In the genomic region with DNA sequence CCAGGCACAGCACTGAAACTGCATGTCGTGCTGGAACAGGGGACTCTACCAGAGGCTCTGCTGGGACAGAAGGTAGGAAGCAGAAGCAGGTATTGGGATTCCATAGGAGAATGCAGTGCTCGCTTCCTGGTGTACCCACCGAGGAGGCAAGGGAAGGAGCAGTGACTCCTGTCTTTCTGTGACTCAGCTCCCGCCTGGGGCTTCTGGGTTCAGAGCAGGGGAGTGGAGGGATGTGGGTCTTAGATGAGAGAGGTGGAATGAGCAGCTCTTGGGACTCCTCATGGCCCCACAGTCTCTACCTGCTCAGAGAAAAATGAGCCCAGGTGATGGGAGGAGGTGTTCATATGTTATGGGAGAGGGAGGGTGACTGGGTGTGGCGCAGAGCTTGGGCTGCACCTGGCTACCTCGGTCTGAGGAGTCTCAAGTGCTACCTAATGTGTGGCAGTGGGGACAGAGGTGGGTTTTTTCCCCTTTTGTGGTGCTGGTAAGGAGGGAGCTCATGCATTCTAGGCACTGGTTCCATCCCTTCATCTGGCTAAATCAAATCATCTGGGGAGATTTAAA, we compare ENCODE assay signal across 29 cellular contexts. TPM values are rescaled to one million over a fixed set of nuclear protein-coding genes. Genes with fewer than 3 reads are reported as not detected.
A peak's percentile ranks its signal among the peaks of the same experiment; 100 is the strongest.
DNase-seq lines count a peak whose midpoint lies in the region; ATAC-seq, FAIRE-seq and TF ChIP-seq lines count a peak whose summit lies in the region.
"Had no signal": no experiment of that assay in that cellular context is flagged by ENCODE, and none has a peak within 500 bp of the region (broad histone marks: within the 10 kb centered on the region; RNA-seq: fewer than 3 reads in every experiment).

No MANE protein-coding gene starts in this region.

- no peaks in the 10 kb centered on the region for H3K9me3 Mint-ChIP-seq in stimulated activated naive CD8-positive, alpha-beta T cell treated with anti-CD3 and anti-CD28 coated beads, Interleukin-15, amount 100 ng/mL, for 72 hours
- H3K9me3 Mint-ChIP-seq: activated CD4-positive, alpha-beta memory T cell treated with anti-CD3 and anti-CD28 coated beads for 36 hours; activated naive CD8-positive, alpha-beta T cell treated with anti-CD3 and anti-CD28 coated beads, Interleukin-2, amount 50 U/mL, for 24 hours; neural crest cell had no signal

- H2BK5ac ChIP-seq in mesendoderm (ENCODE audit: low read length): no peak overlapping the region

- H3K4me2 ChIP-seq in mesendoderm (ENCODE audit: low read length): no peak overlapping the region
- H3K4me2 ChIP-seq: BLaER1 had no signal

- TF ChIP-seq CTCF in dorsolateral prefrontal cortex (IDR thresholded peaks at IDR 0.05 in 54 of 56, conservative IDR thresholded peaks at IDR 0.05 in 2 of 56; ENCODE audit: low read depth in 1 of 56, partially characterized antibody in 56 of 56) (no peak), kidney (IDR thresholded peaks at IDR 0.05; ENCODE audit: borderline replicate concordance, extremely low read depth, insufficient read depth) (no peak)

- intact Hi-C loops in dorsolateral prefrontal cortex (cut with DNase I) (loop anchor here in 1 of 2 donors (10.0 kb wide), 1 partner anchor 379 kb away; no protein-coding TSS in a partner anchor), kidney (cut with DNase I) (no loop called here)

- no peak overlapping the region for H2BK120ac ChIP-seq in mesendoderm (ENCODE audit: low read depth, low read length)

- no peak overlapping the region for H4K5ac ChIP-seq in mesendoderm (ENCODE audit: low read length)

- no peaks in the 10 kb centered on the region for H3K36me3 ChIP-seq in mesendoderm (ENCODE audit: control insufficient read depth, insufficient read depth, low read length)
- no peaks in the 10 kb centered on the region for H3K36me3 ChIP-seq in kidney (ENCODE audit: control insufficient read depth in 1 of 2, insufficient read depth in 2 of 2, low read length in 2 of 2)
- H3K36me3 ChIP-seq: BLaER1, lower lobe of right lung had no signal

- peaks cover 1% of the 10 kb centered on the region for H3K27me3 Mint-ChIP-seq in stimulated activated naive CD8-positive, alpha-beta T cell treated with anti-CD3 and anti-CD28 coated beads, Interleukin-15, amount 100 ng/mL, for 72 hours

- H3K18ac ChIP-seq in mesendoderm (ENCODE audit: low read length): no peak overlapping the region

- in situ Hi-C loops in KBM-7 (cut with MboI; ENCODE audit: low pct_unique_long_range_greater_than_20kb, low sequenced_read_pairs): loop anchor here (10.0 kb wide), 1 partner anchor 279 kb away; no protein-coding TSS in a partner anchor

- H3K4me3 ChIP-seq in dorsolateral prefrontal cortex (no peak overlapping the region), mesendoderm (ENCODE audit: low read length) (no peak overlapping the region), kidney (ENCODE audit: low read length in 2 of 2) (no peak overlapping the region)
- H3K4me3 ChIP-seq: BLaER1, body of pancreas, lower lobe of right lung had no signal

- no peak overlapping the region for H2BK15ac ChIP-seq in mesendoderm (replicated peaks; ENCODE audit: low read depth)

- H3K4me1 Mint-ChIP-seq in stimulated activated naive CD8-positive, alpha-beta T cell treated with anti-CD3 and anti-CD28 coated beads, Interleukin-15, amount 100 ng/mL, for 72 hours: peaks cover 3% of the 10 kb centered on the region

- H3K56ac ChIP-seq in mesendoderm (ENCODE audit: low read length): peak overlapping the region; percentile 43

- no peak for DNase-seq in stimulated activated naive CD8-positive, alpha-beta T cell treated with anti-CD3 and anti-CD28 coated beads, Interleukin-15, amount 100 ng/mL, for 72 hours
- no peak for DNase-seq in stimulated activated naive CD8-positive, alpha-beta T cell treated with anti-CD3 and anti-CD28 coated beads, Interleukin-15, Interleukin-2, amounts not matched to agents 100 U/mL and 50 U/mL, for 24 hours
- DNase-seq in dorsolateral prefrontal cortex (no peak), mesendoderm (no peak), KBM-7 (no peak), kidney (no peak), hepatic stellate cell (ENCODE audit: low spot score) (no peak)
- DNase-seq: activated CD4-positive, alpha-beta memory T cell treated with anti-CD3 and anti-CD28 coated beads for 36 hours; activated CD4-positive, CD25-positive, alpha-beta regulatory T cell; activated effector memory CD4-positive, alpha-beta T cell treated with Interleukin-2 at 50 U/mL for 16 hours; activated naive CD8-positive, alpha-beta T cell treated with anti-CD3 and anti-CD28 coated beads, Interleukin-2, amount 50 U/mL, for 24 hours; body of pancreas; COR-L47; effector memory CD4-positive, alpha-beta T cell; GF-D8; lower lobe of right lung; NCI-H1048; NCI-H1694 treated with DMSO at 0.1 percent for 48 hours; NCI-H345; NK-92 treated with Interleukin-12 subunit alpha and Interleukin-12 subunit beta, amount 100 ng/mL, for 24 hours; posterior cingulate gyrus; SHP77 treated with DMSO at 0.1 percent for 48 hours; stimulated activated CD4-positive, alpha-beta T cell treated with anti-CD3 and anti-CD28 coated beads, Interleukin-15, amount 100 ng/mL, for 24 hours had no signal

- WGBS in mesendoderm (ENCODE audit: extremely low coverage, insufficient coverage, low lambda C conversion rate): no CpG with 5 or more reads among the region's 6 CpGs

- no peak overlapping the region for H2AK5ac ChIP-seq in mesendoderm (ENCODE audit: low read length)

- no peak overlapping the region for H3K4ac ChIP-seq in mesendoderm (ENCODE audit: low read depth, low read length)

- H3K27me3 ChIP-seq in dorsolateral prefrontal cortex: no peaks in the 10 kb centered on the region
- no peaks in the 10 kb centered on the region for H3K27me3 ChIP-seq in mesendoderm (ENCODE audit: insufficient read depth, low read length, poor library complexity)
- H3K27me3 ChIP-seq: BLaER1, body of pancreas had no signal

- H3K79me2 ChIP-seq in mesendoderm (ENCODE audit: control insufficient read depth, insufficient read depth, low read length): no peaks in the 10 kb centered on the region

- no peak overlapping the region for H4K8ac ChIP-seq in mesendoderm (ENCODE audit: low read depth, low read length)

- H3K4me1 ChIP-seq in mesendoderm (ENCODE audit: control insufficient read depth, low read depth, low read length): no peaks in the 10 kb centered on the region
- peaks cover 1 to 8% of the 10 kb centered on the region in 2 donors for H3K4me1 ChIP-seq in kidney (ENCODE audit: control insufficient read depth in 1 of 2, insufficient read depth in 1 of 2, low read depth in 1 of 2, low read length in 2 of 2)

- H3K27ac ChIP-seq in dorsolateral prefrontal cortex: peak overlapping the region in 46 of 59 donors; percentile 0 to 100 (median 94)
- H3K27ac ChIP-seq in mesendoderm (ENCODE audit: low read depth, low read length): no peak overlapping the region
- no peak overlapping the region for H3K27ac ChIP-seq in kidney (ENCODE audit: low read depth in 2 of 2, low read length in 2 of 2)
- H3K27ac ChIP-seq: BLaER1, body of pancreas, lower lobe of right lung had no signal

- ATAC-seq in stimulated activated naive CD8-positive, alpha-beta T cell treated with anti-CD3 and anti-CD28 coated beads, Interleukin-15, amount 100 ng/mL, for 72 hours: peak; percentile 13
- no peak for ATAC-seq in stimulated activated naive CD8-positive, alpha-beta T cell treated with anti-CD3 and anti-CD28 coated beads, Interleukin-15, Interleukin-2, amounts not matched to agents 100 U/mL and 50 U/mL, for 24 hours
- no peak for ATAC-seq in HG03135 (IDR thresholded peaks at IDR 0.05; ENCODE audit: unreplicated experiment)
- ATAC-seq: activated naive CD8-positive, alpha-beta T cell treated with anti-CD3 and anti-CD28 coated beads, Interleukin-2, amount 50 U/mL, for 24 hours; body of pancreas; lower lobe of right lung; sciatic nerve had no signal

- no peaks in the 10 kb centered on the region for H3K9me3 ChIP-seq in kidney (ENCODE audit: control insufficient read depth in 1 of 2, low read length in 2 of 2)
- H3K9me3 ChIP-seq: BLaER1, body of pancreas, lower lobe of right lung had no signal

- FAIRE-seq in kidney (lab: Jason Lieb, UNC): no peak
- FAIRE-seq: GM18507, H54 had no signal

- no peak overlapping the region for H3K27ac Mint-ChIP-seq in stimulated activated naive CD8-positive, alpha-beta T cell treated with anti-CD3 and anti-CD28 coated beads, Interleukin-15, amount 100 ng/mL, for 72 hours
- H3K27ac Mint-ChIP-seq: activated CD4-positive, alpha-beta memory T cell treated with anti-CD3 and anti-CD28 coated beads for 36 hours; activated naive CD8-positive, alpha-beta T cell treated with anti-CD3 and anti-CD28 coated beads, Interleukin-2, amount 50 U/mL, for 24 hours had no signal

- no peak overlapping the region for H3K4me3 Mint-ChIP-seq in stimulated activated naive CD8-positive, alpha-beta T cell treated with anti-CD3 and anti-CD28 coated beads, Interleukin-15, amount 100 ng/mL, for 72 hours
- H3K4me3 Mint-ChIP-seq: activated CD4-positive, alpha-beta memory T cell treated with anti-CD3 and anti-CD28 coated beads for 36 hours; activated naive CD8-positive, alpha-beta T cell treated with anti-CD3 and anti-CD28 coated beads, Interleukin-2, amount 50 U/mL, for 24 hours; neural crest cell had no signal

- H3K23ac ChIP-seq in mesendoderm (ENCODE audit: low read length): no peak overlapping the region

- no peaks in the 10 kb centered on the region for H3K79me1 ChIP-seq in mesendoderm (ENCODE audit: low read length)

- H3K9ac ChIP-seq in mesendoderm (ENCODE audit: low read length): no peak overlapping the region
- no peak overlapping the region for H3K9ac ChIP-seq in kidney (ENCODE audit: low read length in 2 of 2)
- H3K9ac ChIP-seq: BLaER1 had no signal

RNA-seq across cellular contexts. Expression of a gene that starts 26.3 kb away (rescaled TPM):
- 1 to 10 TPM; 2.2 to 9.3 (median 5.1) TPM for total RNA-seq in dorsolateral prefrontal cortex
- 4.7 TPM for polyA plus RNA-seq in mesendoderm (2013, experiment 1 of 2)
- 4.9 TPM for polyA plus RNA-seq in mesendoderm (2013, experiment 2 of 2)
- total RNA-seq in kidney: 4.8 TPM
- 3.4 TPM for polyA plus RNA-seq in kidney (ENCODE audit: insufficient read depth, low read depth, low replicate concordance)
- total RNA-seq: activated CD4-positive, alpha-beta memory T cell treated with anti-CD3 and anti-CD28 coated beads for 36 hours; body of pancreas had no signal

RNA-seq across cellular contexts. Expression of a gene that starts 35.6 kb away (rescaled TPM):
- 100 to 1,000 TPM in 51 of 120 experiments, 10 to 100 TPM in 69; 39.0 to 240 (median 95.0) TPM for total RNA-seq in dorsolateral prefrontal cortex
- 26.7 TPM for polyA plus RNA-seq in mesendoderm (2013, experiment 1 of 2)
- polyA plus RNA-seq in mesendoderm (2013, experiment 2 of 2): 26.7 TPM
- 50.0 TPM for total RNA-seq in kidney
- polyA plus RNA-seq in kidney (ENCODE audit: insufficient read depth, low read depth, low replicate concordance): 26.7 TPM

Comparison
In these comparisons a context has a peak if more than half of its experiments do, and no peak if none do; other contexts are left out.
1. H3K27ac ChIP-seq: peak in dorsolateral prefrontal cortex (46 of 59); none in mesendoderm (single experiment) and kidney (0 of 2).